26 cellular contexts compared by ENCODE assay signal in genomic region chr7:70419816-70420215, GRCh38.
DNase-seq lines count a peak whose midpoint lies in the region; ATAC-seq and TF ChIP-seq lines count a peak whose summit lies in the region.
"Had no signal": no experiment of that assay in that cellular context is flagged by ENCODE, and none has a peak within 500 bp of the region (broad histone marks: within the 10 kb centered on the region; RNA-seq: fewer than 3 reads in every experiment).

No MANE protein-coding gene starts in this region.

- H3K4me1 Mint-ChIP-seq in brain, result peaks cover 87% of the 10 kb centered on the region
- H3K4me1 Mint-ChIP-seq: naive thymus-derived CD4-positive, alpha-beta T cell; T-helper 17 cell had no signal

- peak; percentile 33 for DNase-seq in NCI-H748 (lab: John Stamatoyannopoulos, UW; ENCODE audit: unreplicated experiment)
- DNase-seq in NCI-H748 treated with DMSO at 0.1 percent for 48 hours (lab: John Stamatoyannopoulos, UW), result no peak
- peak; percentile 49 to 62 for DNase-seq in NCI-H1930 (lab: John Stamatoyannopoulos, UW)
- DNase-seq in NOMO-1 treated with dmso at 0.1 percent for 144 hours (lab: John Stamatoyannopoulos, UW; ENCODE audit: unreplicated experiment), result no peak
- DNase-seq in NCI-H2171 (lab: John Stamatoyannopoulos, UW), result no peak
- DNase-seq in stimulated activated naive CD4-positive, alpha-beta T cell treated with Interleukin-2 at 50 U/mL for 16 hours (lab: John Stamatoyannopoulos, UW), result no peak
- DNase-seq: activated CD4-positive, alpha-beta T cell treated with anti-CD3 and anti-CD28 coated beads for 48 hours; activated naive CD4-positive, alpha-beta T cell treated with Interleukin-2 at 50 U/mL for 16 hours; activated T-cell treated with anti-CD3 and anti-CD28 coated beads, Interleukin-2, amount 50 U/mL, for 4 hours; C1 segment of cervical spinal cord; effector memory CD4-positive, alpha-beta T cell; EL; foreskin melanocyte; KBM-7; left lung; MM.1S; naive thymus-derived CD4-positive, alpha-beta T cell; NCI-H2029; NCI-H510A; SJCRH30; spleen; stimulated activated CD4-positive, alpha-beta T cell treated with anti-CD3 and anti-CD28 coated beads, Interleukin-4, amount 100 ng/mL, for 1 hour; T-helper 17 cell had no signal

- ATAC-seq in HG03457 (IDR thresholded peaks at IDR 0.05; ENCODE audit: unreplicated experiment), result no peak
- ATAC-seq: activated T-cell treated with anti-CD3 and anti-CD28 coated beads, Interleukin-2, amount 50 U/mL, for 4 hours; left lung; naive thymus-derived CD4-positive, alpha-beta T cell; stimulated activated memory B cell treated with anti-CD40 and anti-IgM and Interleukin-4, amounts not matched to agents 10 μg/mL and 1 μg/mL and 100 μg/mL, for 72 hours; T-helper 17 cell had no signal

- no peaks in the 10 kb centered on the region for H3K36me3 Mint-ChIP-seq in brain
- H3K36me3 Mint-ChIP-seq: naive thymus-derived CD4-positive, alpha-beta T cell; stimulated activated memory B cell treated with anti-CD40 and anti-IgM and Interleukin-4, amounts not matched to agents 10 μg/mL and 1 μg/mL and 100 μg/mL, for 72 hours had no signal

- peak overlapping the region in 3 of 5 experiments; percentile 11 to 24 (median 14) for H3K4me3 Mint-ChIP-seq in brain
- H3K4me3 Mint-ChIP-seq: activated T-cell treated with anti-CD3 and anti-CD28 coated beads, Interleukin-2, amount 50 U/mL, for 4 hours; naive thymus-derived CD4-positive, alpha-beta T cell; stimulated activated memory B cell treated with anti-CD40 and anti-IgM and Interleukin-4, amounts not matched to agents 10 μg/mL and 1 μg/mL and 100 μg/mL, for 72 hours; T-helper 17 cell had no signal

- no peak for TF ChIP-seq CTCF in brain (conservative IDR thresholded peaks at IDR 0.05)

- H3K27ac Mint-ChIP-seq in brain, result peak overlapping the region; percentile 6 to 94 (median 40)
- H3K27ac Mint-ChIP-seq: naive thymus-derived CD4-positive, alpha-beta T cell; stimulated activated memory B cell treated with anti-CD40 and anti-IgM and Interleukin-4, amounts not matched to agents 10 μg/mL and 1 μg/mL and 100 μg/mL, for 72 hours; T-helper 17 cell had no signal

- H3K9me3 Mint-ChIP-seq in brain, result peaks cover 0 to 2% (median 0%) of the 10 kb centered on the region in 5 experiments
- H3K9me3 Mint-ChIP-seq: activated T-cell treated with anti-CD3 and anti-CD28 coated beads, Interleukin-2, amount 50 U/mL, for 4 hours; naive thymus-derived CD4-positive, alpha-beta T cell; stimulated activated memory B cell treated with anti-CD40 and anti-IgM and Interleukin-4, amounts not matched to agents 10 μg/mL and 1 μg/mL and 100 μg/mL, for 72 hours had no signal

- H3K27me3 Mint-ChIP-seq in brain, result peaks cover 10% of the 10 kb centered on the region
- H3K27me3 Mint-ChIP-seq: naive thymus-derived CD4-positive, alpha-beta T cell; stimulated activated memory B cell treated with anti-CD40 and anti-IgM and Interleukin-4, amounts not matched to agents 10 μg/mL and 1 μg/mL and 100 μg/mL, for 72 hours; T-helper 17 cell had no signal

Comparison
In these comparisons a context has a peak if more than half of its experiments do, and no peak if none do; other contexts are left out.
1. DNase-seq: peak in NCI-H748 (single experiment) and NCI-H1930 (2 of 2); none in NCI-H748 treated with DMSO at 0.1 percent for 48 hours (single experiment), NOMO-1 treated with dmso at 0.1 percent for 144 hours (single experiment), NCI-H2171 (single experiment) and stimulated activated naive CD4-positive, alpha-beta T cell treated with Interleukin-2 at 50 U/mL for 16 hours (single experiment).